Comparison of ENCODE assay signal across 9 cellular contexts in genomic region chr9:128947423-128948310, GRCh38. TPM values are rescaled to one million over a fixed set of nuclear protein-coding genes. Genes with fewer than 3 reads are reported as not detected.
DNase-seq lines count a peak whose midpoint lies in the region; ATAC-seq, FAIRE-seq and TF ChIP-seq lines count a peak whose summit lies in the region.
"Had no signal": no experiment of that assay in that cellular context is flagged by ENCODE, and none has a peak within 500 bp of the region (broad histone marks: within the 10 kb centered on the region; RNA-seq: fewer than 3 reads in every experiment).

TSS of gene DOLK (minus strand) at chr9:128947603. CDS start at chr9:128947303, 300 bp downstream.
TSS of gene NUP188 (plus strand) at chr9:128947699. CDS start at chr9:128947720, 21 bp downstream.

- H3K4me3 ChIP-seq in AG10803 (ENCODE audit: low read length) (peak within 1 kb of the TSS; percentile 93), kidney (ENCODE audit: low read length in 2 of 2) (peak within 1 kb of the TSS; percentile 75 to 88)

- ATAC-seq in GM19025 (IDR thresholded peaks at IDR 0.05; ENCODE audit: low read depth, unreplicated experiment) (peak; percentile 68), HG03280 (IDR thresholded peaks at IDR 0.05; ENCODE audit: unreplicated experiment) (peak; percentile 72)

- H3K9ac ChIP-seq in kidney (ENCODE audit: low read length in 2 of 2), result peak within 1 kb of the TSS; percentile 88 to 89

- intact Hi-C loops in kidney (cut with DNase I), result no loop called here

- no peak for TF ChIP-seq CTCF in AG10803 (conservative IDR thresholded peaks at IDR 0.05; ENCODE audit: low read length)
- no peak for TF ChIP-seq CTCF in kidney (IDR thresholded peaks at IDR 0.05; ENCODE audit: borderline replicate concordance, extremely low read depth, insufficient read depth)

- peaks cover 4 to 13% of the 10 kb centered on the region in 2 donors for H3K4me1 ChIP-seq in kidney (ENCODE audit: control insufficient read depth in 1 of 2, insufficient read depth in 1 of 2, low read depth in 1 of 2, low read length in 2 of 2)

- FAIRE-seq in kidney (lab: Jason Lieb, UNC), result no peak
- FAIRE-seq: TTC549 had no signal

- peaks cover 0 to 6% of the 10 kb centered on the region in 2 donors for H3K36me3 ChIP-seq in kidney (ENCODE audit: control insufficient read depth in 1 of 2, insufficient read depth in 2 of 2, low read length in 2 of 2)

- peak within 1 kb of the TSS; percentile 89 to 90 for H3K27ac ChIP-seq in kidney (ENCODE audit: low read depth in 2 of 2, low read length in 2 of 2)

- no peaks in the 10 kb centered on the region for H3K9me3 ChIP-seq in kidney (ENCODE audit: control insufficient read depth in 1 of 2, low read length in 2 of 2)

- DNase-seq in AG10803 (ENCODE audit: low read depth) (peak; percentile 85), NCI-H446 treated with DMSO at 0.1 percent for 48 hours (lab: John Stamatoyannopoulos, UW) (peak; percentile 46), cerebellar cortex (ENCODE audit: low spot score) (peak; percentile 91), kidney (peak; percentile 99)
- DNase-seq in activated CD4-positive, CD25-positive, alpha-beta regulatory T cell treated with anti-CD3 and anti-CD28 coated beads, Interleukin-2, amount 50 U/mL, for 72 hours, result peak; percentile 100
- DNase-seq in stimulated activated CD4-positive, alpha-beta T cell treated with anti-CD3 and anti-CD28 coated beads, Interleukin-15, amount 100 ng/mL, for 1 hour (ENCODE audit: low read depth in 1 of 2, low spot score in 1 of 2), result peak; percentile 98 to 100

RNA-seq across cellular contexts. Expression of gene DOLK, which starts in this region (rescaled TPM):
- total RNA-seq in kidney, result 13.9 TPM
- 17.0 TPM for polyA plus RNA-seq in kidney (ENCODE audit: insufficient read depth, low read depth, low replicate concordance)

RNA-seq across cellular contexts. Expression of gene NUP188, which starts in this region (rescaled TPM):
- total RNA-seq in kidney, result 27.9 TPM
- polyA plus RNA-seq in kidney (ENCODE audit: insufficient read depth, low read depth, low replicate concordance), result 6.4 TPM

Comparison
In these comparisons a context has a peak if more than half of its experiments do, and no peak if none do; other contexts are left out.
1. Peak in every context shown above with its lines: DNase-seq, ATAC-seq, H3K4me3 ChIP-seq and H3K27ac ChIP-seq.
2. DNase-seq: peak in every context shown above with its lines; median percentile 100 in activated CD4-positive, CD25-positive, alpha-beta regulatory T cell treated with anti-CD3 and anti-CD28 coated beads, Interleukin-2, amount 50 U/mL, for 72 hours; 99 in kidney; 99 in stimulated activated CD4-positive, alpha-beta T cell treated with anti-CD3 and anti-CD28 coated beads, Interleukin-15, amount 100 ng/mL, for 1 hour; 91 in cerebellar cortex; 85 in AG10803; 46 in NCI-H446 treated with DMSO at 0.1 percent for 48 hours.